Comparison of ENCODE assay signal across 9 cellular contexts in the genomic region with DNA sequence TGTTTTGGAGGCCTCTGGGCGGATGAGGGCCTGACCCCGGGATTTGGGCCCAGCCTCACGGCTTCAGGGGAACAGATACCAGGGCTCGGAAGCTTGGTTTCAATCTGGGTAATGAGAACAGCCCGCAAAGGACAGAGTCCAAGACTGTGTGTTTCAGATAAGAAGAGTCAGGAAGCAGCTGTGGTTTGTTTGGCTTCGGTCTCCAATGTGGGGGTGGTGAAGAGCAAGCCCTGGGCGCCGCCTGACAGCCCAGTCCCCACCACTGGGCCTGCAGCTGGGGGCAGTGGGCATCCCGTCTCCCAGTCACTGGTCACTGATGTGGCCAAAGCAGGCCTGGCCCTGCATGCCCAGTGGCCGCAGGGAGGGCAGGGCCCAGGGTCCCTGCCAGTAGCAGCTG. TPM values are rescaled to one million over a fixed set of nuclear protein-coding genes. Genes with fewer than 3 reads are reported as not detected.
DNase-seq lines count a peak whose midpoint lies in the region; ATAC-seq and TF ChIP-seq lines count a peak whose summit lies in the region.
"Had no signal": no experiment of that assay in that cellular context is flagged by ENCODE, and none has a peak within 500 bp of the region (broad histone marks: within the 10 kb centered on the region; RNA-seq: fewer than 3 reads in every experiment).

No MANE protein-coding gene starts in this region.

- no peak for TF ChIP-seq CTCF in WERI-Rb-1 (IDR thresholded peaks at IDR 0.05; ENCODE audit: low read depth, low read length)

- DNase-seq in A172 (ENCODE audit: low spot score) (peak; percentile 10), dermis blood vessel endothelial cell (peak; percentile 96), sciatic nerve (ENCODE audit: low spot score) (no peak), AG08396 (ENCODE audit: low spot score) (no peak), NCI-H146 (lab: John Stamatoyannopoulos, UW) (no peak), WERI-Rb-1 (no peak)
- DNase-seq: DND-41 had no signal

- peaks cover 29% of the 10 kb centered on the region for H3K36me3 ChIP-seq in WERI-Rb-1

- no peaks in the 10 kb centered on the region for H3K9me3 ChIP-seq in WERI-Rb-1 (ENCODE audit: severe bottlenecking)

- no peak overlapping the region for H3K4me3 ChIP-seq in WERI-Rb-1 (ENCODE audit: low read depth, low read length)

- intact Hi-C loops in sciatic nerve (cut with DNase I), result no loop called here

- no peak overlapping the region for H3K27ac ChIP-seq in WERI-Rb-1

- H3K27me3 ChIP-seq in WERI-Rb-1 (ENCODE audit: insufficient read depth, low read depth, severe bottlenecking), result no peaks in the 10 kb centered on the region

- peak; percentile 93 for ATAC-seq in GM19351 (IDR thresholded peaks at IDR 0.05; ENCODE audit: unreplicated experiment)
- ATAC-seq in HG03342 (IDR thresholded peaks at IDR 0.05; ENCODE audit: unreplicated experiment), result peak; percentile 94
- ATAC-seq in sciatic nerve, result peak; percentile 77

RNA-seq across cellular contexts. Expression of a gene that starts 9.1 kb away (rescaled TPM):
- 52.8 and 54.2 TPM in 2 replicates for total RNA-seq in A172 (2014; rRNA removed; shearing (Covaris generic))
- total RNA-seq in dermis blood vessel endothelial cell (74.7 and 116 TPM in 2 replicates), sciatic nerve (39.2 TPM)

Comparison
In these comparisons a context has a peak if more than half of its experiments do, and no peak if none do; other contexts are left out.
1. DNase-seq: peak in A172 (single experiment) and dermis blood vessel endothelial cell (single experiment); none in sciatic nerve (single experiment), AG08396 (single experiment), NCI-H146 (single experiment) and WERI-Rb-1 (single experiment).
2. Peak in every context shown above with its lines, with median percentiles within 50 percentile points of each other: ATAC-seq.